Comparison of ENCODE assay signal across 20 cellular contexts in genomic region chr11:106063009-106063408, GRCh38. TPM values are rescaled to one million over a fixed set of nuclear protein-coding genes. Genes with fewer than 3 reads are reported as not detected.
DNase-seq lines count a peak whose midpoint lies in the region; ATAC-seq and TF ChIP-seq lines count a peak whose summit lies in the region.
"Had no signal": no experiment of that assay in that cellular context is flagged by ENCODE, and none has a peak within 500 bp of the region (broad histone marks: within the 10 kb centered on the region; RNA-seq: fewer than 3 reads in every experiment).

No MANE protein-coding gene starts in this region.

- intact Hi-C loops in dorsolateral prefrontal cortex (cut with DNase I): no loop called here
- intact Hi-C loops in left ventricle myocardium superior (cut with micrococcal nuclease): no loop called here

- ATAC-seq in GM18907 (IDR thresholded peaks at IDR 0.05; ENCODE audit: unreplicated experiment) (peak; percentile 65), HG02884 (IDR thresholded peaks at IDR 0.05; ENCODE audit: unreplicated experiment) (peak; percentile 47), left ventricle myocardium superior (no peak)
- ATAC-seq: left lobe of liver, natural killer cell, PC-3 had no signal

- peaks cover 5 to 14% (median 8%) of the 10 kb centered on the region in 3 donors for H3K4me1 Mint-ChIP-seq in IgD-negative memory B cell

- no peak overlapping the region for H3K4me3 Mint-ChIP-seq in IgD-negative memory B cell
- H3K4me3 Mint-ChIP-seq: activated CD4-positive, alpha-beta T cell treated with anti-CD3 and anti-CD28 coated beads, Interleukin-2, amount 10 ng/mL, durations not matched to agents 24 days and 14 days; H9; natural killer cell had no signal

- no peaks in the 10 kb centered on the region for H3K27me3 ChIP-seq in dorsolateral prefrontal cortex
- H3K27me3 ChIP-seq: hepatocyte, uterus had no signal

- no peak for TF ChIP-seq CTCF in GM12865 (IDR thresholded peaks at IDR 0.05; ENCODE audit: insufficient read depth, low read depth, low read length, missing control alignments)
- no peak for TF ChIP-seq CTCF in dorsolateral prefrontal cortex (IDR thresholded peaks at IDR 0.05 in 54 of 56, conservative IDR thresholded peaks at IDR 0.05 in 2 of 56; ENCODE audit: low read depth in 1 of 56, partially characterized antibody in 56 of 56)

- H3K4me3 ChIP-seq in GM12865 (ENCODE audit: low read depth, low read length) (no peak overlapping the region), dorsolateral prefrontal cortex (no peak overlapping the region)
- H3K4me3 ChIP-seq: hepatocyte, uterus had no signal

- DNase-seq in GM12865 (ENCODE audit: low read depth) (peak; percentile 39), NCI-H1048 (lab: John Stamatoyannopoulos, UW) (no peak), dorsolateral prefrontal cortex (no peak), left ventricle myocardium superior (no peak)
- DNase-seq in activated CD8-positive, alpha-beta memory T cell treated with anti-CD3 and anti-CD28 coated beads, Interleukin-2, amount 50 U/mL, for 48 hours: no peak
- DNase-seq: activated CD4-positive, alpha-beta T cell treated with anti-CD3 and anti-CD28 coated beads, Interleukin-2, amount 10 ng/mL, durations not matched to agents 24 days and 14 days; activated effector memory CD4-positive, alpha-beta T cell treated with anti-CD3 and anti-CD28 coated beads, Interleukin-2, amount 50 U/mL, for 16 hours; H9; natural killer cell; NCI-H2171 treated with DMSO at 0.1 percent for 48 hours; PC-3; retina; stimulated activated CD4-positive, alpha-beta T cell treated with anti-CD3 and anti-CD28 coated beads, Interleukin-2, amount 100 ng/mL, for 48 hours; T-helper 1 cell; uterus had no signal

- H3K27ac ChIP-seq in dorsolateral prefrontal cortex: peak overlapping the region in 2 of 59 donors; percentile 30 to 76
- H3K27ac ChIP-seq: hepatocyte, uterus had no signal

- H3K9me3 Mint-ChIP-seq in IgD-negative memory B cell: no peaks in the 10 kb centered on the region
- H3K9me3 Mint-ChIP-seq: activated CD4-positive, alpha-beta T cell treated with anti-CD3 and anti-CD28 coated beads, Interleukin-2, amount 10 ng/mL, durations not matched to agents 24 days and 14 days; H9; natural killer cell had no signal

- H3K36me3 Mint-ChIP-seq in IgD-negative memory B cell: peaks cover 17% of the 10 kb centered on the region
- H3K36me3 Mint-ChIP-seq: natural killer cell had no signal

- H3K27ac Mint-ChIP-seq in IgD-negative memory B cell: peak overlapping the region in 2 of 3 donors; percentile 60 to 62
- H3K27ac Mint-ChIP-seq: activated CD4-positive, alpha-beta T cell treated with anti-CD3 and anti-CD28 coated beads, Interleukin-2, amount 10 ng/mL, durations not matched to agents 24 days and 14 days; H9; natural killer cell had no signal

- no peaks in the 10 kb centered on the region for H3K27me3 Mint-ChIP-seq in IgD-negative memory B cell
- H3K27me3 Mint-ChIP-seq: activated CD4-positive, alpha-beta T cell treated with anti-CD3 and anti-CD28 coated beads, Interleukin-2, amount 10 ng/mL, durations not matched to agents 24 days and 14 days had no signal

RNA-seq across cellular contexts. Expression of gene KBTBD3, which starts 14.1 kb away (rescaled TPM):
- polyA plus RNA-seq in IgD-negative memory B cell: 16.0 TPM
- 10 to 100 TPM; 23.0 to 64.6 (median 36.0) TPM for total RNA-seq in dorsolateral prefrontal cortex
- total RNA-seq in left ventricle myocardium superior: 10.0 TPM

RNA-seq across cellular contexts. Expression of gene AASDHPPT, which starts 14.5 kb away (rescaled TPM):
- 55.4 TPM for polyA plus RNA-seq in IgD-negative memory B cell
- total RNA-seq in dorsolateral prefrontal cortex (100 to 1,000 TPM in 44 of 120 experiments, 10 to 100 TPM in 76; 32.5 to 140 (median 94.1) TPM), left ventricle myocardium superior (37.7 TPM)

RNA-seq across cellular contexts. Expression of gene MSANTD4, which starts 41.0 kb away (rescaled TPM):
- polyA plus RNA-seq in IgD-negative memory B cell: 6.6 TPM
- total RNA-seq in dorsolateral prefrontal cortex (10 to 100 TPM; 40.4 to 82.2 (median 55.3) TPM), left ventricle myocardium superior (18.4 TPM)
